19 cellular contexts compared by ENCODE assay signal in genomic region chr9:94584555-94584954, GRCh38. TPM values are rescaled to one million over a fixed set of nuclear protein-coding genes. Genes with fewer than 3 reads are reported as not detected.
"Had no signal": no experiment of that assay in that cellular context is flagged by ENCODE, and none has a peak within 500 bp of the region (broad histone marks: within the 10 kb centered on the region; RNA-seq: fewer than 3 reads in every experiment).

No MANE protein-coding gene starts in this region.

- H3K4me1 Mint-ChIP-seq: neural crest cell had no signal

- DNase-seq: activated CD4-positive, alpha-beta T cell treated with anti-CD3 and anti-CD28 coated beads for 48 hours; activated T-cell treated with anti-CD3 and anti-CD28 coated beads, Interleukin-2, amount 50 U/mL, for 4 hours; anterior cingulate cortex; endodermal cell; mesendoderm; pancreas; retina; stimulated activated CD4-positive, alpha-beta T cell treated with anti-CD3 and anti-CD28 coated beads, Interleukin-15, amount 100 ng/mL, for 24 hours; stimulated activated CD4-positive, alpha-beta T cell treated with anti-CD3 and anti-CD28 coated beads, Interleukin-4, amount 100 ng/mL, for 24 hours; thyroid gland; uterus; WERI-Rb-1 had no signal

- H3K4me3 Mint-ChIP-seq: activated T-cell treated with anti-CD3 and anti-CD28 coated beads, Interleukin-2, amount 50 U/mL, for 4 hours; endodermal cell; neural crest cell had no signal

- ATAC-seq: pancreas had no signal

- H3K9me3 Mint-ChIP-seq: activated T-cell treated with anti-CD3 and anti-CD28 coated beads, Interleukin-2, amount 50 U/mL, for 4 hours; neural crest cell had no signal

- H3K9me3 ChIP-seq: pancreas, thyroid gland, uterus had no signal

- H3K27me3 ChIP-seq: hepatocyte, pancreas, thyroid gland, uterus had no signal

- H3K27ac Mint-ChIP-seq: endodermal cell had no signal

- H3K4me3 ChIP-seq: hepatocyte, pancreas, thyroid gland, uterus had no signal

- H3K27ac ChIP-seq: hepatocyte, pancreas, thyroid gland, uterus, WERI-Rb-1 had no signal

RNA-seq across cellular contexts. Expression of gene FBP2, which starts 9.1 kb away (rescaled TPM):
- total RNA-seq: activated T-cell treated with anti-CD3 and anti-CD28 coated beads, Interleukin-2, amount 50 U/mL, for 4 hours; cerebellum; dermis microvascular lymphatic vessel endothelial cell; endodermal cell; kidney epithelial cell; liver; neural crest cell; thyroid gland; uterus had no signal
- polyA plus RNA-seq: esophagus, liver had no signal

RNA-seq across cellular contexts. Expression of gene PCAT7, which starts 29.7 kb away (rescaled TPM):
- total RNA-seq: activated T-cell treated with anti-CD3 and anti-CD28 coated beads, Interleukin-2, amount 50 U/mL, for 4 hours; cerebellum; dermis microvascular lymphatic vessel endothelial cell; kidney epithelial cell; thyroid gland; uterus had no signal

RNA-seq across cellular contexts. Expression of gene FBP1, which starts 54.8 kb away (rescaled TPM):
- total RNA-seq: cerebellum had no signal
